Comparison of ENCODE assay signal across 1 cellular context in genomic region chr14:96359959-96360358, GRCh38.
TF ChIP-seq lines count a peak whose summit lies in the region.

No MANE protein-coding gene starts in this region.

TF ChIP-seq in WTC11, 78 proteins besides CTCF, POLR2A, EP300 and RAD21 (continued from another document):
- TF ChIP-seq PRDM15 (CRISPR knock-in tag; IDR thresholded peaks at IDR 0.05) (no peak), E2F5 (CRISPR knock-in tag; IDR thresholded peaks at IDR 0.05) (no peak), ESRRA (CRISPR knock-in tag; IDR thresholded peaks at IDR 0.05; ENCODE audit: borderline replicate concordance) (no peak), ZBTB21 (CRISPR knock-in tag; IDR thresholded peaks at IDR 0.05; ENCODE audit: borderline replicate concordance) (no peak), ZNF532 (CRISPR knock-in tag; IDR thresholded peaks at IDR 0.05; ENCODE audit: borderline replicate concordance) (no peak), ZNF281 (CRISPR knock-in tag; IDR thresholded peaks at IDR 0.05) (no peak)
TF ChIP-seq in WTC11: peak in this region for 0.
